8 cellular contexts compared by ENCODE assay signal in genomic region chr19:17950310-17951150, GRCh38. TPM values are rescaled to one million over a fixed set of nuclear protein-coding genes. Genes with fewer than 3 reads are reported as not detected.
DNase-seq lines count a peak whose midpoint lies in the region; ATAC-seq and TF ChIP-seq lines count a peak whose summit lies in the region.

No MANE protein-coding gene starts in this region.

- peak overlapping the region; percentile 83 to 98 (median 94) for H3K4me2 ChIP-seq in BLaER1 treated with 17β-estradiol and CSF1 and Interleukin-3, amounts not matched to agents 10 nM and 100 nM

- ATAC-seq in GM18502 (IDR thresholded peaks at IDR 0.05; ENCODE audit: poor library complexity, unreplicated experiment) (no peak), HG03095 (IDR thresholded peaks at IDR 0.05; ENCODE audit: unreplicated experiment) (no peak), GM21526 (IDR thresholded peaks at IDR 0.05; ENCODE audit: low FRiP score, unreplicated experiment) (no peak), left lung (no peak)

- no peaks in the 10 kb centered on the region for H3K9me3 Mint-ChIP-seq in immature natural killer cell

- 0 out of 22 replicates have a peak, but pooled peaks cover 0 to 1% (median 0%) of the 10 kb centered on the region in 11 experiments for H3K36me3 ChIP-seq in BLaER1 treated with 17β-estradiol and CSF1 and Interleukin-3, amounts not matched to agents 10 nM and 100 nM
- H3K36me3 ChIP-seq in left lung: no peaks in the 10 kb centered on the region

- peak overlapping the region in 5 of 6 donors; percentile 67 to 92 (median 86) for H3K27ac Mint-ChIP-seq in immature natural killer cell

- peak overlapping the region in 10 of 11 experiments; percentile 7 to 59 (median 52); a peak in 18 of 22 replicates for H3K9ac ChIP-seq in BLaER1 treated with 17β-estradiol and CSF1 and Interleukin-3, amounts not matched to agents 10 nM and 100 nM

- peak; percentile 62 for DNase-seq in HK-2 (ENCODE audit: unreplicated experiment)
- DNase-seq in activated T-cell treated with anti-CD3 and anti-CD28 coated beads, Interleukin-2, amount 50 U/mL, for 1 hour: peak; percentile 59
- peak; percentile 53 to 76 (median 58) for DNase-seq in immature natural killer cell
- no peak for DNase-seq in left lung

- no peak for TF ChIP-seq CTCF in left lung (IDR thresholded peaks at IDR 0.05)

- H3K27me3 Mint-ChIP-seq in immature natural killer cell (ENCODE audit: low read depth in 3 of 3): peaks cover 40 to 48% (median 48%) of the 10 kb centered on the region in 3 donors

- peak overlapping the region; percentile 41 to 68 (median 55) for H3K4me3 ChIP-seq in BLaER1 treated with 17β-estradiol and CSF1 and Interleukin-3, amounts not matched to agents 10 nM and 100 nM
- no peak overlapping the region for H3K4me3 ChIP-seq in left lung

- H3K4me1 Mint-ChIP-seq in immature natural killer cell: peaks cover 30 to 41% of the 10 kb centered on the region in 2 donors

- H3K9me3 ChIP-seq in BLaER1 treated with 17β-estradiol and CSF1 and Interleukin-3, amounts not matched to agents 10 nM and 100 nM (replicated peaks in 1 of 11): no peaks in the 10 kb centered on the region
- no peaks in the 10 kb centered on the region for H3K9me3 ChIP-seq in left lung

- peaks cover 66 to 73% (median 68%) of the 10 kb centered on the region in 11 experiments for H3K27me3 ChIP-seq in BLaER1 treated with 17β-estradiol and CSF1 and Interleukin-3, amounts not matched to agents 10 nM and 100 nM
- peaks cover 56 to 75% of the 10 kb centered on the region in 2 donors for H3K27me3 ChIP-seq in left lung

- H3K4me1 ChIP-seq in BLaER1 treated with 17β-estradiol and CSF1 and Interleukin-3, amounts not matched to agents 10 nM and 100 nM: peaks cover 60 to 74% (median 69%) of the 10 kb centered on the region in 10 experiments
- H3K4me1 ChIP-seq in left lung: peaks cover 9 to 58% of the 10 kb centered on the region in 2 donors

- intact Hi-C loops in left lung (cut with DNase I): no loop called here

- no peak overlapping the region for H3K27ac ChIP-seq in BLaER1 treated with 17β-estradiol and CSF1 and Interleukin-3, amounts not matched to agents 10 nM and 100 nM
- H3K27ac ChIP-seq in left lung: no peak overlapping the region

- peaks cover 0 to 58% (median 34%) of the 10 kb centered on the region in 11 experiments; a peak in 17 of 22 replicates for H4K20me1 ChIP-seq in BLaER1 treated with 17β-estradiol and CSF1 and Interleukin-3, amounts not matched to agents 10 nM and 100 nM

- H3K36me3 Mint-ChIP-seq in immature natural killer cell: no peaks in the 10 kb centered on the region

- peak overlapping the region; percentile 45 to 79 (median 73) for H3K4me3 Mint-ChIP-seq in immature natural killer cell

RNA-seq across cellular contexts. Expression of gene KCNN1, which starts 16.4 kb away (rescaled TPM):
- polyA plus RNA-seq in immature natural killer cell: not detected
- total RNA-seq in left lung: under 1 TPM; 0.06 to 0.10 TPM

RNA-seq across cellular contexts. Expression of gene CCDC124, which starts 17.7 kb away (rescaled TPM):
- 10 to 100 TPM; 45.5 to 76.9 (median 52.1) TPM for polyA plus RNA-seq in immature natural killer cell
- total RNA-seq in left lung: 10 to 100 TPM; 60.5 to 75.7 TPM

RNA-seq across cellular contexts. Expression of gene ARRDC2, which starts 57.4 kb away (rescaled TPM):
- polyA plus RNA-seq in immature natural killer cell: 10 to 100 TPM; 31.4 to 39.2 (median 38.6) TPM
- total RNA-seq in left lung: 10 to 100 TPM; 23.3 to 37.8 TPM

Comparison
In these comparisons a context has a peak if more than half of its experiments do, and no peak if none do; other contexts are left out.
1. H3K4me3 ChIP-seq: peak in BLaER1 treated with 17β-estradiol and CSF1 and Interleukin-3, amounts not matched to agents 10 nM and 100 nM (10 of 10); none in left lung (0 of 2).
2. DNase-seq: peak in HK-2 (single experiment), activated T-cell treated with anti-CD3 and anti-CD28 coated beads, Interleukin-2, amount 50 U/mL, for 1 hour (single experiment) and immature natural killer cell (3 of 3); none in left lung (0 of 2).